Comparison of ENCODE assay signal across 8 cellular contexts in the genomic region with DNA sequence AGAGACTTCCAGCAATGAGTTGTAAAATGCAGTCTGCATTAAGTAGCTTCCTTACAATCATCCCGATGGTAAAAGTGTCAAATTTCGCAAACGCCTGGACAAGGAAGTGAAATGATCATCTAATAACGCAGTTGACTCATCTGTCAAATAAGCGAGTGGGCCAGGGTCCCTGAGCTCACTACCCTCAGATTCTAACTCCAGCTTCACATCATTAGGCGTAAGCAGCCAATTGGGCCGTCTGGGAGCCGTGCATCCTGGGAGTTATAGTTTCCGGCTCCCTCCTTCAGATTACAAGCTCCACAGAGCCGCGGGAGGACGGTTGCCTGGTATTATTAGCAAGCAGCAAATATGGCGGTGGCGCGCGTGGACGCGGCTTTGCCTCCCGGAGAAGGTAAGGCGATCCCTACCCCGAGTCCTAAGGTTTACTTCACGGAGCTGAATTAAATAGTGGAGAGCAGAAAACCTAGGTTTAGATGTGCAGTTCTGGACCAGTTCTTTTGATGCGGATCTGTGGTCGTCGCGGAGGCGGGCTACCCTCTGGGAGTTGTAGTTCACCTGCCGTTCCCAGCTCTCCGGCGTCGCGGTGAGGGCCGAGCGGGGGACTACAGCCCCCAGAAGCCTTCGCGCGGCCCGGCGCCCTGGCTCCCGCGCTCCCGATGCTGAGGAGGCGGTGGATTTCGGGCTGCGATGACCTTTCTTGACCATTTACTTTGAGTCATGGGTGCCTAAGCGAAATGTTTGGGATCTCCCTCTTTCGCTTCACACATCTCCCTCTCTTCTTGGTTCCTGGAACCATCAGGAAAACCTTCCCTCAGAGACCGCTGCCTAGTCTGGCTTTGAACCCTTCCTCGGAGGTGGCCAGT. TPM values are rescaled to one million over a fixed set of nuclear protein-coding genes. Genes with fewer than 3 reads are reported as not detected.
A peak's percentile ranks its signal among the peaks of the same experiment; 100 is the strongest.
DNase-seq lines count a peak whose midpoint lies in the region; TF ChIP-seq lines count a peak whose summit lies in the region.

A gene with protein sequence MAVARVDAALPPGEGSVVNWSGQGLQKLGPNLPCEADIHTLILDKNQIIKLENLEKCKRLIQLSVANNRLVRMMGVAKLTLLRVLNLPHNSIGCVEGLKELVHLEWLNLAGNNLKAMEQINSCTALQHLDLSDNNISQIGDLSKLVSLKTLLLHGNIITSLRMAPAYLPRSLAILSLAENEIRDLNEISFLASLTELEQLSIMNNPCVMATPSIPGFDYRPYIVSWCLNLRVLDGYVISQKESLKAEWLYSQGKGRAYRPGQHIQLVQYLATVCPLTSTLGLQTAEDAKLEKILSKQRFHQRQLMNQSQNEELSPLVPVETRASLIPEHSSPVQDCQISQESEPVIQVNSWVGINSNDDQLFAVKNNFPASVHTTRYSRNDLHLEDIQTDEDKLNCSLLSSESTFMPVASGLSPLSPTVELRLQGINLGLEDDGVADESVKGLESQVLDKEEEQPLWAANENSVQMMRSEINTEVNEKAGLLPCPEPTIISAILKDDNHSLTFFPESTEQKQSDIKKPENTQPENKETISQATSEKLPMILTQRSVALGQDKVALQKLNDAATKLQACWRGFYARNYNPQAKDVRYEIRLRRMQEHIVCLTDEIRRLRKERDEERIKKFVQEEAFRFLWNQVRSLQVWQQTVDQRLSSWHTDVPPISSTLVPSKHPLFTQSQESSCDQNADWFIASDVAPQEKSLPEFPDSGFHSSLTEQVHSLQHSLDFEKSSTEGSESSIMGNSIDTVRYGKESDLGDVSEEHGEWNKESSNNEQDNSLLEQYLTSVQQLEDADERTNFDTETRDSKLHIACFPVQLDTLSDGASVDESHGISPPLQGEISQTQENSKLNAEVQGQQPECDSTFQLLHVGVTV (plus strand): TSS at position 286 of the 863 bp plus-strand sequence. CDS start 63 bp downstream, at position 349.

- WGBS in H9 (ENCODE audit: extremely low coverage, insufficient read length, low lambda C conversion rate), result no CpG with 5 or more reads among the region's 49 CpGs

- H3K4me3 ChIP-seq in MG63 (peak within 1 kb of the TSS; percentile 80), foreskin fibroblast (ENCODE audit: low read depth in 1 of 2, low read length in 2 of 2) (peak within 1 kb of the TSS; percentile 82 to 97), stomach smooth muscle (ENCODE audit: low read length in 2 of 2) (peak within 1 kb of the TSS; percentile 93 to 96)

- no peaks in the 10 kb centered on the region for H3K27me3 ChIP-seq in H9 (ENCODE audit: insufficient read depth, low read length)
- H3K27me3 ChIP-seq in MG63, result no peaks in the 10 kb centered on the region
- no peaks in the 10 kb centered on the region for H3K27me3 ChIP-seq in stomach smooth muscle (ENCODE audit: control insufficient read depth in 1 of 2, insufficient read depth in 2 of 2, low read length in 2 of 2)

- no peak within 1 kb of the TSS for H3K23ac ChIP-seq in H9 (ENCODE audit: insufficient read length, low read depth, low read length)

- H2BK120ac ChIP-seq in H9 (ENCODE audit: low read depth, low read length, poor library complexity, severe bottlenecking), result no peak within 1 kb of the TSS

- no peak within 1 kb of the TSS for H2BK15ac ChIP-seq in H9 (ENCODE audit: low read depth, low read length)

- no peaks in the 10 kb centered on the region for H3K9me3 ChIP-seq in H9 (ENCODE audit: control insufficient read depth, low read depth, low read length)
- no peaks in the 10 kb centered on the region for H3K9me3 ChIP-seq in MG63
- no peaks in the 10 kb centered on the region for H3K9me3 ChIP-seq in stomach smooth muscle (ENCODE audit: control insufficient read depth in 2 of 2, low read length in 2 of 2)

- H3K4ac ChIP-seq in H9 (ENCODE audit: low read depth, low read length), result no peak within 1 kb of the TSS

- no peak within 1 kb of the TSS for H2AK5ac ChIP-seq in H9 (ENCODE audit: insufficient read length, low read length)

- H3K36me3 Mint-ChIP-seq in H9 (ENCODE audit: insufficient read depth in 1 of 3, low read depth in 3 of 3) (peaks cover 2 to 26% (median 17%) of the 10 kb centered on the region in 3 experiments; a peak in 6 of 7 replicates), neural crest cell (ENCODE audit: low read depth) (peaks cover 7% of the 10 kb centered on the region)

- H3K18ac ChIP-seq in H9 (ENCODE audit: insufficient read length, low read depth, low read length), result no peak within 1 kb of the TSS

- no peak within 1 kb of the TSS for H2BK5ac ChIP-seq in H9 (ENCODE audit: insufficient read length, low read length)

- H3K4me1 Mint-ChIP-seq in H9 (peaks cover 15 to 21% of the 10 kb centered on the region in 2 experiments), neural crest cell (peaks cover 21% of the 10 kb centered on the region)

- H3K4me2 ChIP-seq in H9 (ENCODE audit: insufficient read depth, insufficient read length, low read length), result peak within 1 kb of the TSS; percentile 75

- H3K9ac ChIP-seq in H9 (ENCODE audit: extremely low read depth, insufficient read length, low read length) (peak within 1 kb of the TSS; percentile 74), stomach smooth muscle (ENCODE audit: low read length in 2 of 2) (peak within 1 kb of the TSS; percentile 73 to 81)

- no peak within 1 kb of the TSS for H2BK20ac ChIP-seq in H9 (ENCODE audit: low read depth, low read length, poor library complexity, severe bottlenecking)

- H3K4me1 ChIP-seq in H9 (ENCODE audit: insufficient read depth, low read length), result no peaks in the 10 kb centered on the region
- peaks cover 2% of the 10 kb centered on the region for H3K4me1 ChIP-seq in stomach smooth muscle (ENCODE audit: control insufficient read depth, insufficient read depth, low read length)

- H3K14ac ChIP-seq in H9 (ENCODE audit: insufficient read depth, low read length), result peak within 1 kb of the TSS; percentile 40; the same call in 1 of the 2 replicates

- peaks cover 3% of the 10 kb centered on the region for H3K79me1 ChIP-seq in H9 (ENCODE audit: insufficient read depth, low read depth, low read length, poor library complexity, severe bottlenecking)

- peak; percentile 95 for DNase-seq in ELR (ENCODE audit: low read depth)
- DNase-seq in H9, result peak; percentile 93
- peak; percentile 96 for DNase-seq in MG63
- peak; percentile 96 for DNase-seq in SHP77 treated with DMSO at 0.1 percent for 48 hours (lab: John Stamatoyannopoulos, UW)
- peak; percentile 96 for DNase-seq in activated effector memory CD4-positive, alpha-beta T cell treated with anti-CD3 and anti-CD28 coated beads, Interleukin-2, amount 50 U/mL, for 16 hours
- DNase-seq in foreskin fibroblast, result peak; percentile 87 to 96
- peak; percentile 85 for DNase-seq in neural crest cell (ENCODE audit: low read depth, low spot score)

- H4K91ac ChIP-seq in H9 (ENCODE audit: insufficient read length, low read depth, low read length), result no peak within 1 kb of the TSS

- H3K27me3 Mint-ChIP-seq in H9 (ENCODE audit: low read depth), result no peaks in the 10 kb centered on the region
- H3K27me3 Mint-ChIP-seq in neural crest cell (ENCODE audit: low read depth), result no peaks in the 10 kb centered on the region

- H4K5ac ChIP-seq in H9 (ENCODE audit: insufficient read length, low read depth, low read length), result no peak within 1 kb of the TSS

- no peak within 1 kb of the TSS for H3K27ac ChIP-seq in H9 (ENCODE audit: insufficient read length, low read depth, low read length)
- peak within 1 kb of the TSS; percentile 46 for H3K27ac ChIP-seq in stomach smooth muscle (ENCODE audit: low read length)

- no peak within 1 kb of the TSS for H4K8ac ChIP-seq in H9 (replicated peaks; ENCODE audit: insufficient read length, low read depth, low read length)

- peak within 1 kb of the TSS; percentile 88 for H2AFZ ChIP-seq in H9 (ENCODE audit: low read length)

- no peak within 1 kb of the TSS for H2BK12ac ChIP-seq in H9 (ENCODE audit: insufficient read length, low read depth, low read length)

- no peak within 1 kb of the TSS for H3K56ac ChIP-seq in H9 (ENCODE audit: insufficient read length, low read depth, low read length)

- peaks cover 6% of the 10 kb centered on the region for H3K23me2 ChIP-seq in H9 (ENCODE audit: insufficient read length, low read depth, low read length, poor library complexity, severe bottlenecking)

- no peak within 1 kb of the TSS for H3T11ph ChIP-seq in H9 (ENCODE audit: low read length)

- no peaks in the 10 kb centered on the region for H4K20me1 ChIP-seq in H9 (ENCODE audit: control insufficient read depth, insufficient read depth, insufficient read length)

- peak within 1 kb of the TSS; percentile 97 to 98 for H3K4me3 Mint-ChIP-seq in H9
- peak within 1 kb of the TSS; percentile 99 for H3K4me3 Mint-ChIP-seq in neural crest cell

- H3K9me3 Mint-ChIP-seq in H9 (no peaks in the 10 kb centered on the region), neural crest cell (no peaks in the 10 kb centered on the region)

- TF ChIP-seq CTCF in H9 (conservative IDR thresholded peaks at IDR 0.05), result no peak
- TF ChIP-seq CTCF in foreskin fibroblast (IDR thresholded peaks at IDR 0.05; ENCODE audit: low read depth, low read length), result no peak
- no peak for TF ChIP-seq CTCF in neural crest cell (conservative IDR thresholded peaks at IDR 0.05)

- no peaks in the 10 kb centered on the region for H3K79me2 ChIP-seq in H9 (ENCODE audit: insufficient read depth, low read length)

- H3K36me3 ChIP-seq in MG63, result peaks cover 24% of the 10 kb centered on the region
- H3K36me3 ChIP-seq in stomach smooth muscle (ENCODE audit: control insufficient read depth in 2 of 2, insufficient read depth in 2 of 2, low read length in 2 of 2), result no peaks in the 10 kb centered on the region

- H3K27ac Mint-ChIP-seq in H9, result peak within 1 kb of the TSS; percentile 93 to 98 (median 95)
- H3K27ac Mint-ChIP-seq in neural crest cell (ENCODE audit: unreplicated experiment), result peak within 1 kb of the TSS; percentile 97

RNA-seq across cellular contexts. Expression of the gene that starts here (rescaled TPM):
- total RNA-seq in H9 (2021) (12.4 and 13.9 TPM in 2 replicates), neural crest cell (25.1 and 27.4 TPM in 2 replicates)
- 9.7 and 11.0 TPM in 2 replicates for total RNA-seq in MG63 (2014; rRNA removed; shearing (Covaris generic); ENCODE audit: low replicate concordance)
